1 cellular context compared by ENCODE assay signal in genomic region chr22:20418211-20418788, GRCh38.
TF ChIP-seq lines count a peak whose summit lies in the region.

No MANE protein-coding gene starts in this region.

TF ChIP-seq in HEK293, 187 proteins besides CTCF, POLR2A, EP300 and RAD21 (continued from another document and continues in another):
- TF ChIP-seq INSM2 (tag by site-specific recombination; IDR thresholded peaks at IDR 0.05) = no peak
- no peak for TF ChIP-seq ZNF133 (tag by site-specific recombination; IDR thresholded peaks at IDR 0.05)
- 0 out of 2 replicates have a peak, but pooled peaks have one; percentile 12 for TF ChIP-seq ZNF76 (tag by site-specific recombination; IDR thresholded peaks at IDR 0.05; ENCODE audit: borderline replicate concordance, low read depth)
- TF ChIP-seq ZNF280C (tag by site-specific recombination; IDR thresholded peaks at IDR 0.05) = no peak
- no peak for TF ChIP-seq RBAK (tag by site-specific recombination; IDR thresholded peaks at IDR 0.05)
- no peak for TF ChIP-seq BCL6B (tag by site-specific recombination; IDR thresholded peaks at IDR 0.05)
- no peak for TF ChIP-seq ZNF292 (tag by site-specific recombination; IDR thresholded peaks at IDR 0.05; ENCODE audit: borderline replicate concordance, low read depth)
- no peak for TF ChIP-seq ZNF777 (tag by site-specific recombination; IDR thresholded peaks at IDR 0.05; ENCODE audit: borderline replicate concordance)
- TF ChIP-seq ZNF16 (tag by site-specific recombination; IDR thresholded peaks at IDR 0.05; ENCODE audit: low read depth) = no peak
- peak; percentile 86 for TF ChIP-seq ZNF600 (tag by site-specific recombination; IDR thresholded peaks at IDR 0.05)
- TF ChIP-seq ZNF157 (tag by site-specific recombination; IDR thresholded peaks at IDR 0.05) = no peak
- no peak for TF ChIP-seq ZNF555 (tag by site-specific recombination; conservative IDR thresholded peaks at IDR 0.05)
- TF ChIP-seq SALL2 (tag by site-specific recombination; IDR thresholded peaks at IDR 0.05; ENCODE audit: borderline replicate concordance) = no peak
- TF ChIP-seq AEBP2 (tag by site-specific recombination; IDR thresholded peaks at IDR 0.05; ENCODE audit: borderline replicate concordance) = no peak
- peak; percentile 90 for TF ChIP-seq ZBTB26 (tag by site-specific recombination; optimal IDR thresholded peaks at IDR 0.05)
- no peak for TF ChIP-seq PRDM2 (tag by site-specific recombination; IDR thresholded peaks at IDR 0.05; ENCODE audit: borderline replicate concordance)
- TF ChIP-seq HOXA7 (CRISPR knock-in tag; IDR thresholded peaks at IDR 0.05; ENCODE audit: borderline replicate concordance) = no peak
- TF ChIP-seq ZNF391 (tag by site-specific recombination; IDR thresholded peaks at IDR 0.05; ENCODE audit: borderline replicate concordance, low read depth) = peak; percentile 55; the same call in 1 of the 2 replicates
- TF ChIP-seq ZNF112 (tag by site-specific recombination; IDR thresholded peaks at IDR 0.05) = no peak
- peak; percentile 79; the same call in 1 of the 2 replicates for TF ChIP-seq KLF8 (tag by site-specific recombination; IDR thresholded peaks at IDR 0.05)
- no peak for TF ChIP-seq ZNF518A (tag by site-specific recombination; conservative IDR thresholded peaks at IDR 0.05; ENCODE audit: low read depth)
- TF ChIP-seq ZNF785 (tag by site-specific recombination; IDR thresholded peaks at IDR 0.05) = no peak
- TF ChIP-seq YY1 (tag by site-specific recombination; IDR thresholded peaks at IDR 0.05) = 0 out of 2 replicates have a peak, but pooled peaks have one; percentile 40
- TF ChIP-seq ZNF513 (tag by site-specific recombination; IDR thresholded peaks at IDR 0.05) = no peak
- TF ChIP-seq ZNF473 (tag by site-specific recombination; IDR thresholded peaks at IDR 0.05) = no peak
- no peak for TF ChIP-seq ZNF843 (tag by site-specific recombination; IDR thresholded peaks at IDR 0.05)
- TF ChIP-seq ZNF169 (tag by site-specific recombination; IDR thresholded peaks at IDR 0.05) = no peak
- TF ChIP-seq ZEB2 (tag by site-specific recombination; IDR thresholded peaks at IDR 0.05) = peak; percentile 75; the same call in 1 of the 2 replicates
- TF ChIP-seq SP2 (tag by site-specific recombination; IDR thresholded peaks at IDR 0.05) = peak; percentile 40; the same call in 1 of the 2 replicates
- TF ChIP-seq HOXD13 (CRISPR knock-in tag; IDR thresholded peaks at IDR 0.05; ENCODE audit: borderline replicate concordance) = no peak
- no peak for TF ChIP-seq OVOL3 (tag by site-specific recombination; IDR thresholded peaks at IDR 0.05)
- TF ChIP-seq ZSCAN16 (tag by site-specific recombination; IDR thresholded peaks at IDR 0.05) = no peak; the same call in 1 of the 2 replicates
- TF ChIP-seq FEZF1 (tag by site-specific recombination; IDR thresholded peaks at IDR 0.05) = no peak
- TF ChIP-seq ZNF211 (tag by site-specific recombination; IDR thresholded peaks at IDR 0.05; ENCODE audit: low read depth) = no peak
- TF ChIP-seq PBX3 (CRISPR knock-in tag; IDR thresholded peaks at IDR 0.05) = no peak
- TF ChIP-seq MEIS1 (CRISPR knock-in tag; IDR thresholded peaks at IDR 0.05; ENCODE audit: borderline replicate concordance) = no peak
- TF ChIP-seq ZNF830 (tag by site-specific recombination; IDR thresholded peaks at IDR 0.05; ENCODE audit: low read depth) = no peak
